ENCODE assay signal across 8 cellular contexts in genomic region chr6:41638002-41638800, GRCh38. TPM values are rescaled to one million over a fixed set of nuclear protein-coding genes. Genes with fewer than 3 reads are reported as not detected.
DNase-seq lines count a peak whose midpoint lies in the region; ATAC-seq and TF ChIP-seq lines count a peak whose summit lies in the region.

Gene MDFI, plus strand, starts transcription at chr6:41638468. Its CDS starts 282 bp downstream, at chr6:41638750.

- peaks cover 95% of the 10 kb centered on the region for H3K27me3 ChIP-seq in IMR-90 (ENCODE audit: control insufficient read depth, insufficient read depth, low read length)
- H3K27me3 ChIP-seq in adrenal gland: peaks cover 22% of the 10 kb centered on the region
- peaks cover 24 to 36% (median 31%) of the 10 kb centered on the region in 3 donors for H3K27me3 ChIP-seq in skeletal muscle tissue (ENCODE audit: control insufficient read depth in 3 of 3, insufficient read depth in 3 of 3, low read length in 3 of 3)

- DNase-seq in IMR-90 (no peak), adrenal gland (no peak), iPS-NIHi11 (ENCODE audit: low spot score) (peak; percentile 83), GM10248 (ENCODE audit: extremely low spot score) (no peak), HUDEP-2 (lab: John Stamatoyannopoulos, UW; ENCODE audit: unreplicated experiment in 76 of 76) (no peak)

- H2BK120ac ChIP-seq in IMR-90 (ENCODE audit: low read depth, low read length): no peak within 1 kb of the TSS

- no TSS peak for BruUV-seq in IMR-90 (replicated peaks; lab: Mats Ljungman, UMichigan)

- CTCF ChIA-PET in IMR-90 (lab: Yijun Ruan, JAX) (no interaction called here), GM10248 (lab: Yijun Ruan, JAX) (no interaction called here)

- H3K9ac ChIP-seq in IMR-90 (ENCODE audit: low read depth, low read length): no peak within 1 kb of the TSS
- peak within 1 kb of the TSS in 1 of 3 donors; percentile 40 for H3K9ac ChIP-seq in skeletal muscle tissue (ENCODE audit: low read depth in 1 of 3, low read length in 3 of 3)

- no peaks in the 10 kb centered on the region; the same call in 1 of the 2 replicates for H3K9me3 ChIP-seq in IMR-90 (ENCODE audit: control insufficient read depth, insufficient read depth, low read length)
- no peaks in the 10 kb centered on the region for H3K9me3 ChIP-seq in adrenal gland (replicated peaks in 1 of 3)
- no peaks in the 10 kb centered on the region for H3K9me3 ChIP-seq in skeletal muscle tissue (ENCODE audit: control insufficient read depth in 3 of 3, low read length in 3 of 3)

- no peak within 1 kb of the TSS for H4K8ac ChIP-seq in IMR-90 (ENCODE audit: low read depth in 2 of 2, low read length in 2 of 2)

- in situ Hi-C loops in IMR-90 (cut with MboI; ENCODE audit: low sequenced_read_pairs): no loop called here

- H3K79me1 ChIP-seq in IMR-90 (ENCODE audit: low read depth in 1 of 2, low read length in 2 of 2): no peaks in the 10 kb centered on the region

- intact Hi-C loops in IMR-90 (cut with micrococcal nuclease): no loop called here
- intact Hi-C loops in adrenal gland (cut with DNase I): no loop called here

- dilution Hi-C loops in IMR-90 (cut with HindIII; ENCODE audit: low sequenced_read_pairs, unreplicated experiment): no loop called here

- no peak within 1 kb of the TSS for H2BK5ac ChIP-seq in IMR-90 (ENCODE audit: low read depth, low read length, poor library complexity, severe bottlenecking)

- no peak within 1 kb of the TSS for H3K18ac ChIP-seq in IMR-90 (ENCODE audit: low read depth, low read length)

- peak within 1 kb of the TSS; percentile 22; the same call in 1 of the 2 replicates for H3K4me2 ChIP-seq in IMR-90 (ENCODE audit: low read depth, low read length)

- no peak within 1 kb of the TSS for H2BK15ac ChIP-seq in IMR-90 (ENCODE audit: low read depth, low read length)

- no peak within 1 kb of the TSS for H3K4ac ChIP-seq in IMR-90 (ENCODE audit: low read depth, low read length)

- H2BK20ac ChIP-seq in IMR-90 (ENCODE audit: low read depth, low read length): no peak within 1 kb of the TSS

- H2AK9ac ChIP-seq in IMR-90 (replicated peaks; ENCODE audit: low read depth, low read length, poor library complexity): no peak within 1 kb of the TSS

- WGBS in IMR-90 (ENCODE audit: extremely low coverage in 2 of 2, insufficient read length in 1 of 2), 2 experiments: 5% methylated on average over 30 of the region's 75 CpGs; no CpG with 5 or more reads in 1 of the 2 experiments
- 2 to 3% (median 2%) methylated on average over 28 to 75 of the region's 75 CpGs for WGBS in adrenal gland, 4 donors

- no peaks in the 10 kb centered on the region for H3K36me3 ChIP-seq in IMR-90 (ENCODE audit: control insufficient read depth, insufficient read depth, low read length)
- H3K36me3 ChIP-seq in adrenal gland (replicated peaks in 1 of 2): no peaks in the 10 kb centered on the region
- H3K36me3 ChIP-seq in skeletal muscle tissue (ENCODE audit: control insufficient read depth in 3 of 3, insufficient read depth in 3 of 3, low read length in 3 of 3): no peaks in the 10 kb centered on the region

- no peak for TF ChIP-seq CTCF in IMR-90 (conservative IDR thresholded peaks at IDR 0.05; ENCODE audit: low read depth, low read length)
- no peak for TF ChIP-seq CTCF in adrenal gland (IDR thresholded peaks at IDR 0.05)
- TF ChIP-seq CTCF in GM10248 (IDR thresholded peaks at IDR 0.05; ENCODE audit: control extremely low read depth, extremely low read depth, low read depth, missing control alignments): no peak

- H4K91ac ChIP-seq in IMR-90 (ENCODE audit: insufficient read depth, low read depth, low read length): no peak within 1 kb of the TSS

- H3K56ac ChIP-seq in IMR-90 (ENCODE audit: extremely low read depth, insufficient read depth, low read length): no peak within 1 kb of the TSS

- H2AK5ac ChIP-seq in IMR-90 (ENCODE audit: low read depth, low read length): no peak within 1 kb of the TSS

- TF ChIP-seq RAD21 in IMR-90 (IDR thresholded peaks at IDR 0.05; ENCODE audit: low read length): no peak

- no peak for TF ChIP-seq POLR2A in IMR-90 (IDR thresholded peaks at IDR 0.05; ENCODE audit: low read depth, low read length)
- no peak for TF ChIP-seq POLR2A in adrenal gland (IDR thresholded peaks at IDR 0.05)

- ATAC-seq in IMR-90 (ENCODE audit: low read depth) (no peak), GM18870 (IDR thresholded peaks at IDR 0.05; ENCODE audit: unreplicated experiment) (no peak), HG03280 (IDR thresholded peaks at IDR 0.05; ENCODE audit: unreplicated experiment) (no peak)

- H3K27ac ChIP-seq in IMR-90 (ENCODE audit: insufficient read depth, low read length): no peak within 1 kb of the TSS
- H3K27ac ChIP-seq in adrenal gland: peak within 1 kb of the TSS in 3 of 5 donors; percentile 0 to 78 (median 68)
- H3K27ac ChIP-seq in skeletal muscle tissue (ENCODE audit: low read depth, low read length): peak within 1 kb of the TSS; percentile 44

- H3K23ac ChIP-seq in IMR-90 (ENCODE audit: low read depth, low read length): no peak within 1 kb of the TSS

- no peak within 1 kb of the TSS for H4K5ac ChIP-seq in IMR-90 (ENCODE audit: low read depth, low read length)

- H3K14ac ChIP-seq in IMR-90 (replicated peaks; ENCODE audit: low read depth, low read length): no peak within 1 kb of the TSS

- H4K20me1 ChIP-seq in IMR-90 (ENCODE audit: insufficient read depth, low read length): no peaks in the 10 kb centered on the region; the same call in 1 of the 2 replicates

- H3K9me1 ChIP-seq in IMR-90 (ENCODE audit: insufficient read depth, low read length): no peaks in the 10 kb centered on the region

- no peak within 1 kb of the TSS; the same call in 1 of the 2 replicates for H3K4me3 ChIP-seq in IMR-90 (ENCODE audit: insufficient read depth, low read depth, low read length)
- H3K4me3 ChIP-seq in adrenal gland: peak within 1 kb of the TSS in 2 of 4 donors; percentile 13 to 52
- H3K4me3 ChIP-seq in skeletal muscle tissue (ENCODE audit: low read length in 3 of 3): peak within 1 kb of the TSS; percentile 48 to 63 (median 49)

- H2AFZ ChIP-seq in IMR-90 (replicated peaks; ENCODE audit: low read length, poor library complexity): peak within 1 kb of the TSS; percentile 37

- POLR2A ChIA-PET in IMR-90 (lab: Charles Lee; ENCODE audit: unreplicated experiment) (no interaction called here), GM10248 (lab: Yijun Ruan, JAX) (no interaction called here)

- H3K4me1 ChIP-seq in IMR-90 (ENCODE audit: control insufficient read depth, insufficient read depth, low read length): no peaks in the 10 kb centered on the region
- H3K4me1 ChIP-seq in adrenal gland (replicated peaks in 1 of 2): peaks cover 0 to 16% of the 10 kb centered on the region in 2 donors
- peaks cover 12 to 16% (median 14%) of the 10 kb centered on the region in 3 donors for H3K4me1 ChIP-seq in skeletal muscle tissue (ENCODE audit: control insufficient read depth in 3 of 3, insufficient read depth in 3 of 3, low read length in 3 of 3)

TF ChIP-seq in IMR-90, 13 proteins besides CTCF, POLR2A, EP300 and RAD21:
- TF ChIP-seq SMC3 (IDR thresholded peaks at IDR 0.05; ENCODE audit: low read depth, low read length): no peak
- no peak for TF ChIP-seq NFE2L2 (IDR thresholded peaks at IDR 0.05; ENCODE audit: low read depth, low read length)
- TF ChIP-seq BHLHE40 (IDR thresholded peaks at IDR 0.05; ENCODE audit: low read depth, low read length): no peak
- TF ChIP-seq CEBPB (IDR thresholded peaks at IDR 0.05; ENCODE audit: low read depth, low read length): no peak
- no peak for TF ChIP-seq MXI1 (IDR thresholded peaks at IDR 0.05; ENCODE audit: borderline replicate concordance, low read depth, low read length)
- TF ChIP-seq, protein P1, sequence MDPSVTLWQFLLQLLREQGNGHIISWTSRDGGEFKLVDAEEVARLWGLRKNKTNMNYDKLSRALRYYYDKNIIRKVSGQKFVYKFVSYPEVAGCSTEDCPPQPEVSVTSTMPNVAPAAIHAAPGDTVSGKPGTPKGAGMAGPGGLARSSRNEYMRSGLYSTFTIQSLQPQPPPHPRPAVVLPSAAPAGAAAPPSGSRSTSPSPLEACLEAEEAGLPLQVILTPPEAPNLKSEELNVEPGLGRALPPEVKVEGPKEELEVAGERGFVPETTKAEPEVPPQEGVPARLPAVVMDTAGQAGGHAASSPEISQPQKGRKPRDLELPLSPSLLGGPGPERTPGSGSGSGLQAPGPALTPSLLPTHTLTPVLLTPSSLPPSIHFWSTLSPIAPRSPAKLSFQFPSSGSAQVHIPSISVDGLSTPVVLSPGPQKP (IDR thresholded peaks at IDR 0.05; ENCODE audit: borderline replicate concordance, low read depth, low read length): no peak
- TF ChIP-seq RCOR1 (IDR thresholded peaks at IDR 0.05; ENCODE audit: insufficient replicate concordance, low read length): no peak
- TF ChIP-seq MAZ (IDR thresholded peaks at IDR 0.05; ENCODE audit: borderline replicate concordance, low read depth, low read length): no peak
TF ChIP-seq in IMR-90: peak in this region for 0.

RNA-seq across cellular contexts. Expression of gene MDFI, which starts in this region (rescaled TPM):
- total RNA-seq in IMR-90 (2012; rRNA removed) (0.18 and 0.28 TPM in 2 replicates), adrenal gland (10 to 100 TPM in 4 of 8 donors, 1 to 10 TPM in 4; 5.1 to 26.6 (median 9.7) TPM), skeletal muscle tissue (37.1 TPM)
- polyA plus RNA-seq in IMR-90 (2012; rRNA removed) (0.29 and 0.36 TPM in 2 replicates), adrenal gland (10 to 100 TPM in 2 of 3 donors, under 1 TPM in 1; 0.44 to 12.8 (median 12.6) TPM)
- polyA plus RNA-seq in IMR-90 (2012; cell fraction: cytosol; rRNA removed): 0.21 and 0.36 TPM in 2 replicates
- 0.08 and 0.32 TPM in 2 replicates for polyA plus RNA-seq in IMR-90 (2012; cell fraction: nucleus; rRNA removed; ENCODE audit: low replicate concordance)
